8 cellular contexts compared by ENCODE assay signal in genomic region chr2:86441392-86441788, GRCh38. TPM values are rescaled to one million over a fixed set of nuclear protein-coding genes. Genes with fewer than 3 reads are reported as not detected.
A peak's percentile ranks its signal among the peaks of the same experiment; 100 is the strongest.
DNase-seq lines count a peak whose midpoint lies in the region; ATAC-seq and TF ChIP-seq lines count a peak whose summit lies in the region.

No MANE protein-coding gene starts in this region.

- no peak for TF ChIP-seq CTCF in psoas muscle (IDR thresholded peaks at IDR 0.05)

- H3K9me3 ChIP-seq in NT2/D1 (ENCODE audit: insufficient read depth, low read length) = peaks cover 27% of the 10 kb centered on the region
- peaks cover 38% of the 10 kb centered on the region for H3K9me3 ChIP-seq in psoas muscle

- ATAC-seq in psoas muscle = no peak

- peaks cover 20% of the 10 kb centered on the region for H3K36me3 ChIP-seq in NT2/D1 (ENCODE audit: insufficient read depth, insufficient read length, low read length)
- peaks cover 7 to 31% of the 10 kb centered on the region in 2 donors for H3K36me3 ChIP-seq in psoas muscle (ENCODE audit: insufficient read depth in 1 of 2, low read depth in 1 of 2)

- 0 to 2% (median 1%) methylated on average over 24 to 49 of the region's 49 CpGs for WGBS in psoas muscle, 3 donors

- CTCF ChIA-PET in activated naive CD4-positive, alpha-beta T cell treated with anti-CD3 and anti-CD28 coated beads, Interleukin-2, amount 10 ng/mL, durations not matched to agents 7 days and 5 days (lab: Charles Lee) = interaction anchor here (1.3 to 1.8 kb wide), 3 partner anchors 15 to 220 kb away, joined by 3 to 6 read pairs (median 4); no protein-coding TSS in a partner anchor

- peak overlapping the region; percentile 95 for H3K4me3 Mint-ChIP-seq in activated naive CD4-positive, alpha-beta T cell treated with anti-CD3 and anti-CD28 coated beads, Interleukin-2, amount 10 ng/mL, durations not matched to agents 7 days and 5 days

- no peaks in the 10 kb centered on the region for H3K27me3 ChIP-seq in NT2/D1 (ENCODE audit: insufficient read depth, insufficient read length)
- H3K27me3 ChIP-seq in psoas muscle (ENCODE audit: insufficient read depth in 3 of 3, low read length in 2 of 3) = no peaks in the 10 kb centered on the region

- H3K4me1 Mint-ChIP-seq in activated naive CD4-positive, alpha-beta T cell treated with anti-CD3 and anti-CD28 coated beads, Interleukin-2, amount 10 ng/mL, durations not matched to agents 7 days and 5 days = peaks cover 52% of the 10 kb centered on the region

- H3K27ac Mint-ChIP-seq in activated naive CD4-positive, alpha-beta T cell treated with anti-CD3 and anti-CD28 coated beads, Interleukin-2, amount 10 ng/mL, durations not matched to agents 7 days and 5 days = peak overlapping the region; percentile 100

- H3K4me1 ChIP-seq in NT2/D1 (ENCODE audit: insufficient read depth, insufficient read length) = no peaks in the 10 kb centered on the region
- H3K4me1 ChIP-seq in psoas muscle = peaks cover 35% of the 10 kb centered on the region

- H3K27ac ChIP-seq in epithelial cell of prostate (peak overlapping the region; percentile 98), psoas muscle (peak overlapping the region; percentile 97)

- peaks cover 8% of the 10 kb centered on the region for H3K27me3 Mint-ChIP-seq in activated naive CD4-positive, alpha-beta T cell treated with anti-CD3 and anti-CD28 coated beads, Interleukin-2, amount 10 ng/mL, durations not matched to agents 7 days and 5 days

- peaks cover 21% of the 10 kb centered on the region for H3K9me3 Mint-ChIP-seq in activated naive CD4-positive, alpha-beta T cell treated with anti-CD3 and anti-CD28 coated beads, Interleukin-2, amount 10 ng/mL, durations not matched to agents 7 days and 5 days

- no peak for DNase-seq in activated naive CD4-positive, alpha-beta T cell treated with anti-CD3 and anti-CD28 coated beads, Interleukin-2, amount 10 ng/mL, durations not matched to agents 7 days and 5 days
- DNase-seq in activated naive CD4-positive, alpha-beta T cell (lab: John Stamatoyannopoulos, UW) = no peak
- DNase-seq in NT2/D1 (ENCODE audit: low read depth, low spot score) (no peak), epithelial cell of prostate (ENCODE audit: low read depth, low spot score) (no peak), psoas muscle (no peak), Ammon's horn (ENCODE audit: low spot score) (no peak), NCI-H1105 (lab: John Stamatoyannopoulos, UW) (no peak)
- no peak for DNase-seq in stimulated activated CD4-positive, alpha-beta T cell treated with anti-CD3 and anti-CD28 coated beads, Interleukin-4, amount 100 ng/mL, for 1 hour

- peaks cover 59% of the 10 kb centered on the region for H3K36me3 Mint-ChIP-seq in activated naive CD4-positive, alpha-beta T cell treated with anti-CD3 and anti-CD28 coated beads, Interleukin-2, amount 10 ng/mL, durations not matched to agents 7 days and 5 days

- intact Hi-C loops in psoas muscle (cut with DNase I) = loop anchor here in 1 of 2 donors (2.0 kb wide), 1 partner anchor 45 kb away; no protein-coding TSS in a partner anchor

- H3K4me3 ChIP-seq in NT2/D1 (ENCODE audit: insufficient read length, low read depth) (peak overlapping the region; percentile 36), psoas muscle (peak overlapping the region; percentile 69)

- H3K9ac ChIP-seq in NT2/D1 (ENCODE audit: insufficient read length, low read depth) = peak overlapping the region; percentile 61

RNA-seq across cellular contexts. Expression of gene KDM3A, which starts 0.2 kb away (rescaled TPM):
- 10 to 100 TPM; 20.2 to 34.7 (median 27.4) TPM for total RNA-seq in psoas muscle
- polyA plus RNA-seq in psoas muscle = 10 to 100 TPM; 12.2 to 24.4 (median 15.0) TPM
